In genomic region chr2:87631402-87631801, GRCh38 we compare ENCODE assay signal across 7 cellular contexts.
A peak's percentile ranks its signal among the peaks of the same experiment; 100 is the strongest.
DNase-seq lines count a peak whose midpoint lies in the region; ATAC-seq and TF ChIP-seq lines count a peak whose summit lies in the region.
"Not testable (repeated sequence)": the region's sequence is repeated elsewhere in the genome, so short reads cannot be mapped to it uniquely, and the experiment has no call there.

No MANE protein-coding gene starts in this region.

- H3K27ac Mint-ChIP-seq in T-helper 2 cell treated with Interferon-gamma antibody and Interleukin-4, amounts not matched to agents 5 μg/mL and 100 μg/mL, for 36 hours: peak overlapping the region; percentile 82
- H3K27ac Mint-ChIP-seq in activated CD8-positive, alpha-beta T cell treated with anti-CD3 and anti-CD28 coated beads for 36 hours: peak overlapping the region; percentile 91
- H3K27ac Mint-ChIP-seq in activated T-helper 1 cell treated with anti-CD3 and anti-CD28 coated beads, Interleukin-12 subunit alpha, Interleukin-12 subunit beta, Interleukin-2, Interleukin-4 antibody, amounts not matched to agents 30 ng/mL and 10 ng/mL and 1 ng/mL, durations not matched to agents 14 hours and 24 hours and 36 hours: peak overlapping the region; percentile 100
- H3K27ac Mint-ChIP-seq in activated naive CD8-positive, alpha-beta T cell treated with anti-CD3 and anti-CD28 coated beads, Interleukin-2, amount 50 U/mL, for 24 hours: peak overlapping the region; percentile 96
- peak overlapping the region; percentile 86 for H3K27ac Mint-ChIP-seq in stimulated activated effector memory CD8-positive, alpha-beta T cell treated with anti-CD3 and anti-CD28 coated beads, Interleukin-12 subunit alpha, Interleukin-12 subunit beta, amount 100 ng/mL, for 72 hours

- H3K4me3 Mint-ChIP-seq in T-helper 2 cell treated with Interferon-gamma antibody and Interleukin-4, amounts not matched to agents 5 μg/mL and 100 μg/mL, for 36 hours; activated CD8-positive, alpha-beta T cell treated with anti-CD3 and anti-CD28 coated beads for 36 hours: not testable (repeated sequence)
- peak overlapping the region; percentile 72 for H3K4me3 Mint-ChIP-seq in activated T-helper 1 cell treated with anti-CD3 and anti-CD28 coated beads, Interleukin-12 subunit alpha, Interleukin-12 subunit beta, Interleukin-2, Interleukin-4 antibody, amounts not matched to agents 30 ng/mL and 10 ng/mL and 1 ng/mL, durations not matched to agents 14 hours and 24 hours and 36 hours
- peak overlapping the region; percentile 53 for H3K4me3 Mint-ChIP-seq in activated naive CD8-positive, alpha-beta T cell treated with anti-CD3 and anti-CD28 coated beads, Interleukin-2, amount 50 U/mL, for 24 hours
- peak overlapping the region; percentile 53 for H3K4me3 Mint-ChIP-seq in stimulated activated effector memory CD8-positive, alpha-beta T cell treated with anti-CD3 and anti-CD28 coated beads, Interleukin-12 subunit alpha, Interleukin-12 subunit beta, amount 100 ng/mL, for 72 hours

- intact Hi-C loops in activated CD8-positive, alpha-beta T cell treated with anti-CD3 and anti-CD28 coated beads for 36 hours (cut with micrococcal nuclease); activated T-helper 1 cell treated with anti-CD3 and anti-CD28 coated beads, Interleukin-12 subunit alpha, Interleukin-12 subunit beta, Interleukin-2, Interleukin-4 antibody, amounts not matched to agents 30 ng/mL and 10 ng/mL and 1 ng/mL, durations not matched to agents 14 hours and 24 hours and 36 hours (cut with micrococcal nuclease): not testable (repeated sequence)

- CTCF ChIA-PET in activated CD8-positive, alpha-beta T cell treated with anti-CD3 and anti-CD28 coated beads for 36 hours (lab: Charles Lee): not testable (repeated sequence)

- DNase-seq in T-helper 2 cell treated with Interferon-gamma antibody and Interleukin-4, amounts not matched to agents 5 μg/mL and 100 μg/mL, for 36 hours (ENCODE audit: low spot score): peak; percentile 47
- DNase-seq in activated CD8-positive, alpha-beta T cell treated with anti-CD3 and anti-CD28 coated beads for 36 hours: peak; percentile 53
- DNase-seq in activated T-helper 1 cell treated with anti-CD3 and anti-CD28 coated beads, Interleukin-12 subunit alpha, Interleukin-12 subunit beta, Interleukin-2, Interleukin-4 antibody, amounts not matched to agents 30 ng/mL and 10 ng/mL and 1 ng/mL, durations not matched to agents 14 hours and 24 hours and 36 hours (ENCODE audit: low spot score); stimulated activated effector memory CD8-positive, alpha-beta T cell treated with anti-CD3 and anti-CD28 coated beads, Interleukin-12 subunit alpha, Interleukin-12 subunit beta, amount 100 ng/mL, for 72 hours (ENCODE audit: low spot score in 2 of 2): not testable (repeated sequence)
- DNase-seq in activated naive CD4-positive, alpha-beta T cell treated with anti-CD3 and anti-CD28 coated beads, Interleukin-2, amount 50 U/mL, for 16 hours: peak; percentile 23
- DNase-seq in activated naive CD8-positive, alpha-beta T cell treated with anti-CD3 and anti-CD28 coated beads, Interleukin-2, amount 50 U/mL, for 24 hours: peak; percentile 24

- H3K27me3 Mint-ChIP-seq in T-helper 2 cell treated with Interferon-gamma antibody and Interleukin-4, amounts not matched to agents 5 μg/mL and 100 μg/mL, for 36 hours (ENCODE audit: low read depth); activated CD8-positive, alpha-beta T cell treated with anti-CD3 and anti-CD28 coated beads for 36 hours; activated T-helper 1 cell treated with anti-CD3 and anti-CD28 coated beads, Interleukin-12 subunit alpha, Interleukin-12 subunit beta, Interleukin-2, Interleukin-4 antibody, amounts not matched to agents 30 ng/mL and 10 ng/mL and 1 ng/mL, durations not matched to agents 14 hours and 24 hours and 36 hours (ENCODE audit: insufficient read depth); activated naive CD8-positive, alpha-beta T cell treated with anti-CD3 and anti-CD28 coated beads, Interleukin-2, amount 50 U/mL, for 24 hours: not testable (repeated sequence)

- not testable (repeated sequence) for TF ChIP-seq CTCF in activated CD8-positive, alpha-beta T cell treated with anti-CD3 and anti-CD28 coated beads for 36 hours (IDR thresholded peaks at IDR 0.05)

- peaks cover 10% of the 10 kb centered on the region for H3K4me1 Mint-ChIP-seq in T-helper 2 cell treated with Interferon-gamma antibody and Interleukin-4, amounts not matched to agents 5 μg/mL and 100 μg/mL, for 36 hours (ENCODE audit: low read depth)
- H3K4me1 Mint-ChIP-seq in activated CD8-positive, alpha-beta T cell treated with anti-CD3 and anti-CD28 coated beads for 36 hours (ENCODE audit: low read depth): peaks cover 23% of the 10 kb centered on the region
- H3K4me1 Mint-ChIP-seq in activated T-helper 1 cell treated with anti-CD3 and anti-CD28 coated beads, Interleukin-12 subunit alpha, Interleukin-12 subunit beta, Interleukin-2, Interleukin-4 antibody, amounts not matched to agents 30 ng/mL and 10 ng/mL and 1 ng/mL, durations not matched to agents 14 hours and 24 hours and 36 hours (ENCODE audit: low read depth): peaks cover 13% of the 10 kb centered on the region
- peaks cover 28% of the 10 kb centered on the region for H3K4me1 Mint-ChIP-seq in activated naive CD8-positive, alpha-beta T cell treated with anti-CD3 and anti-CD28 coated beads, Interleukin-2, amount 50 U/mL, for 24 hours
- H3K4me1 Mint-ChIP-seq in stimulated activated effector memory CD8-positive, alpha-beta T cell treated with anti-CD3 and anti-CD28 coated beads, Interleukin-12 subunit alpha, Interleukin-12 subunit beta, amount 100 ng/mL, for 72 hours: not testable (repeated sequence)

- H3K36me3 Mint-ChIP-seq in T-helper 2 cell treated with Interferon-gamma antibody and Interleukin-4, amounts not matched to agents 5 μg/mL and 100 μg/mL, for 36 hours (ENCODE audit: low read depth); activated CD8-positive, alpha-beta T cell treated with anti-CD3 and anti-CD28 coated beads for 36 hours (ENCODE audit: low read depth); activated T-helper 1 cell treated with anti-CD3 and anti-CD28 coated beads, Interleukin-12 subunit alpha, Interleukin-12 subunit beta, Interleukin-2, Interleukin-4 antibody, amounts not matched to agents 30 ng/mL and 10 ng/mL and 1 ng/mL, durations not matched to agents 14 hours and 24 hours and 36 hours (ENCODE audit: low read depth); activated naive CD8-positive, alpha-beta T cell treated with anti-CD3 and anti-CD28 coated beads, Interleukin-2, amount 50 U/mL, for 24 hours (ENCODE audit: low read depth); stimulated activated effector memory CD8-positive, alpha-beta T cell treated with anti-CD3 and anti-CD28 coated beads, Interleukin-12 subunit alpha, Interleukin-12 subunit beta, amount 100 ng/mL, for 72 hours: not testable (repeated sequence)

- ATAC-seq in GM19452 (IDR thresholded peaks at IDR 0.05; ENCODE audit: unreplicated experiment): peak; percentile 31
- ATAC-seq in activated CD8-positive, alpha-beta T cell treated with anti-CD3 and anti-CD28 coated beads for 36 hours: peak; percentile 29
- ATAC-seq in activated naive CD8-positive, alpha-beta T cell treated with anti-CD3 and anti-CD28 coated beads, Interleukin-2, amount 50 U/mL, for 24 hours: peak; percentile 50
- ATAC-seq in stimulated activated effector memory CD8-positive, alpha-beta T cell treated with anti-CD3 and anti-CD28 coated beads, Interleukin-12 subunit alpha, Interleukin-12 subunit beta, amount 100 ng/mL, for 72 hours: peak; percentile 65

- POLR2A ChIA-PET in activated CD8-positive, alpha-beta T cell treated with anti-CD3 and anti-CD28 coated beads for 36 hours (lab: Charles Lee): not testable (repeated sequence)

- H3K9me3 Mint-ChIP-seq in T-helper 2 cell treated with Interferon-gamma antibody and Interleukin-4, amounts not matched to agents 5 μg/mL and 100 μg/mL, for 36 hours; activated CD8-positive, alpha-beta T cell treated with anti-CD3 and anti-CD28 coated beads for 36 hours; activated T-helper 1 cell treated with anti-CD3 and anti-CD28 coated beads, Interleukin-12 subunit alpha, Interleukin-12 subunit beta, Interleukin-2, Interleukin-4 antibody, amounts not matched to agents 30 ng/mL and 10 ng/mL and 1 ng/mL, durations not matched to agents 14 hours and 24 hours and 36 hours; activated naive CD8-positive, alpha-beta T cell treated with anti-CD3 and anti-CD28 coated beads, Interleukin-2, amount 50 U/mL, for 24 hours; stimulated activated effector memory CD8-positive, alpha-beta T cell treated with anti-CD3 and anti-CD28 coated beads, Interleukin-12 subunit alpha, Interleukin-12 subunit beta, amount 100 ng/mL, for 72 hours: not testable (repeated sequence)
